26 cellular contexts compared by ENCODE assay signal in genomic region chr2:23221236-23221635, GRCh38.
"Had no signal": no experiment of that assay in that cellular context is flagged by ENCODE, and none has a peak within 500 bp of the region (broad histone marks: within the 10 kb centered on the region; RNA-seq: fewer than 3 reads in every experiment).

No MANE protein-coding gene starts in this region.

- H3K4me3 Mint-ChIP-seq: activated B cell treated with CpG ODN at 0.5 μM for 24 hours; activated CD4-positive, alpha-beta T cell treated with anti-CD3 and anti-CD28 coated beads, Interleukin-2, amount 10 ng/mL, durations not matched to agents 24 days and 14 days; activated CD8-positive, alpha-beta memory T cell treated with anti-CD3 and anti-CD28 coated beads, Interleukin-2, amount 10 ng/mL, durations not matched to agents 7 days and 5 days; activated naive CD8-positive, alpha-beta T cell treated with anti-CD3 and anti-CD28 coated beads, Interleukin-2, amount 50 U/mL, for 24 hours; activated T-cell treated with anti-CD3 and anti-CD28 coated beads, Interleukin-2, amount 50 U/mL, for 4 hours; T-helper 17 cell had no signal

- H3K4me3 ChIP-seq: cardiac muscle cell, MG63 had no signal

- H3K27me3 ChIP-seq: cardiac muscle cell, MG63 had no signal

- H3K9me3 Mint-ChIP-seq: activated B cell treated with CpG ODN at 0.5 μM for 24 hours; activated CD4-positive, alpha-beta T cell treated with anti-CD3 and anti-CD28 coated beads, Interleukin-2, amount 10 ng/mL, durations not matched to agents 24 days and 14 days; activated naive CD4-positive, alpha-beta T cell treated with anti-CD3 and anti-CD28 coated beads, Interleukin-2, amount 50 U/mL, for 72 hours; activated naive CD8-positive, alpha-beta T cell treated with anti-CD3 and anti-CD28 coated beads, Interleukin-2, amount 50 U/mL, for 24 hours; activated T-cell treated with anti-CD3 and anti-CD28 coated beads, Interleukin-2, amount 50 U/mL, for 4 hours had no signal

- H3K4me2 ChIP-seq: KMS-11 had no signal

- DNase-seq: activated B cell treated with CpG ODN at 0.5 μM for 24 hours; activated CD4-positive, alpha-beta T cell treated with anti-CD3 and anti-CD28 coated beads for 1 hour; activated CD4-positive, alpha-beta T cell treated with anti-CD3 and anti-CD28 coated beads, Interleukin-2, amount 10 ng/mL, durations not matched to agents 24 days and 14 days; activated CD4-positive, alpha-beta T cell treated with anti-CD3 and anti-CD28 coated beads, Interleukin-2, amount 50 U/mL, for 48 hours; activated CD8-positive, alpha-beta memory T cell treated with anti-CD3 and anti-CD28 coated beads, Interleukin-2, amount 10 ng/mL, durations not matched to agents 7 days and 5 days; activated effector memory CD4-positive, alpha-beta T cell treated with anti-CD3 and anti-CD28 coated beads, Interleukin-2, amount 50 U/mL, for 16 hours; activated naive CD4-positive, alpha-beta T cell treated with Interleukin-2 at 50 U/mL for 16 hours; activated naive CD8-positive, alpha-beta T cell treated with anti-CD3 and anti-CD28 coated beads, Interleukin-2, amount 50 U/mL, for 24 hours; activated T-cell treated with anti-CD3 and anti-CD28 coated beads, Interleukin-2, amount 50 U/mL, for 4 hours; amygdala; MG63; MV-4-11; NCI-H1092 treated with DMSO at 0.1 percent for 48 hours; NCI-H1417 treated with DMSO at 0.1 percent for 48 hours; NCI-H1694; NCI-H2029; NCI-H446; NCI-H524; PC-3; SHP77 treated with DMSO at 0.1 percent for 48 hours; T-helper 17 cell; T-helper 9 cell had no signal

- H3K4me1 Mint-ChIP-seq: activated B cell treated with CpG ODN at 0.5 μM for 24 hours; activated CD4-positive, alpha-beta T cell treated with anti-CD3 and anti-CD28 coated beads, Interleukin-2, amount 10 ng/mL, durations not matched to agents 24 days and 14 days; activated CD8-positive, alpha-beta memory T cell treated with anti-CD3 and anti-CD28 coated beads, Interleukin-2, amount 10 ng/mL, durations not matched to agents 7 days and 5 days; activated naive CD8-positive, alpha-beta T cell treated with anti-CD3 and anti-CD28 coated beads, Interleukin-2, amount 50 U/mL, for 24 hours; T-helper 17 cell had no signal

- H3K9ac ChIP-seq: KMS-11 had no signal

- H3K27ac Mint-ChIP-seq: activated B cell treated with CpG ODN at 0.5 μM for 24 hours; activated CD4-positive, alpha-beta T cell treated with anti-CD3 and anti-CD28 coated beads, Interleukin-2, amount 10 ng/mL, durations not matched to agents 24 days and 14 days; activated CD8-positive, alpha-beta memory T cell treated with anti-CD3 and anti-CD28 coated beads, Interleukin-2, amount 10 ng/mL, durations not matched to agents 7 days and 5 days; activated naive CD4-positive, alpha-beta T cell treated with anti-CD3 and anti-CD28 coated beads, Interleukin-2, amount 50 U/mL, for 72 hours; activated naive CD8-positive, alpha-beta T cell treated with anti-CD3 and anti-CD28 coated beads, Interleukin-2, amount 50 U/mL, for 24 hours; T-helper 17 cell had no signal

- H3K27me3 Mint-ChIP-seq: activated B cell treated with CpG ODN at 0.5 μM for 24 hours; activated CD4-positive, alpha-beta T cell treated with anti-CD3 and anti-CD28 coated beads, Interleukin-2, amount 10 ng/mL, durations not matched to agents 24 days and 14 days; activated CD8-positive, alpha-beta memory T cell treated with anti-CD3 and anti-CD28 coated beads, Interleukin-2, amount 10 ng/mL, durations not matched to agents 7 days and 5 days; activated naive CD8-positive, alpha-beta T cell treated with anti-CD3 and anti-CD28 coated beads, Interleukin-2, amount 50 U/mL, for 24 hours had no signal

- H3K36me3 ChIP-seq: cardiac muscle cell, MG63 had no signal

- H3K27ac ChIP-seq: cardiac muscle cell, KMS-11 had no signal

- H3K9me3 ChIP-seq: MG63 had no signal

- H3K36me3 Mint-ChIP-seq: activated CD8-positive, alpha-beta memory T cell treated with anti-CD3 and anti-CD28 coated beads, Interleukin-2, amount 10 ng/mL, durations not matched to agents 7 days and 5 days; activated naive CD4-positive, alpha-beta T cell treated with anti-CD3 and anti-CD28 coated beads, Interleukin-2, amount 50 U/mL, for 72 hours; brain had no signal
